Comparison of ENCODE assay signal across 8 cellular contexts in genomic region chr18:42114310-42114943, GRCh38.
A peak's percentile ranks its signal among the peaks of the same experiment; 100 is the strongest.
DNase-seq lines count a peak whose midpoint lies in the region; ATAC-seq and TF ChIP-seq lines count a peak whose summit lies in the region.

No MANE protein-coding gene starts in this region.

- peaks cover 6% of the 10 kb centered on the region for H3K4me1 Mint-ChIP-seq in progenitor cell of endocrine pancreas (ENCODE audit: low read depth)

- DNase-seq in NK-92 treated with Interleukin-12 subunit alpha and Interleukin-12 subunit beta, amount 100 ng/mL, for 24 hours (lab: John Stamatoyannopoulos, UW) = peak; percentile 24
- no peak for DNase-seq in NK-92 (lab: John Stamatoyannopoulos, UW; ENCODE audit: unreplicated experiment)
- DNase-seq in NAMALWA (ENCODE audit: low spot score) = peak; percentile 88
- peak; percentile 78 to 86 for DNase-seq in SJSA1 (ENCODE audit: low read depth in 1 of 2, low spot score in 2 of 2)
- peak in 1 of 2 donors; percentile 37 for DNase-seq in activated naive CD4-positive, alpha-beta T cell treated with anti-CD3 and anti-CD28 coated beads, Interleukin-2, amount 50 U/mL, for 72 hours (ENCODE audit: low spot score in 2 of 2)
- peak; percentile 53 for DNase-seq in Right ventricle myocardium superior
- peak; percentile 63 for DNase-seq in progenitor cell of endocrine pancreas (ENCODE audit: low spot score, unreplicated experiment)

- H3K4me3 Mint-ChIP-seq in progenitor cell of endocrine pancreas (ENCODE audit: low read depth) = no peak overlapping the region

- H3K27me3 ChIP-seq in SJSA1 (replicated peaks) = no peaks in the 10 kb centered on the region

- no peaks in the 10 kb centered on the region for H3K9me3 Mint-ChIP-seq in activated naive CD4-positive, alpha-beta T cell treated with anti-CD3 and anti-CD28 coated beads, Interleukin-2, amount 50 U/mL, for 72 hours
- peaks cover 3% of the 10 kb centered on the region for H3K9me3 Mint-ChIP-seq in progenitor cell of endocrine pancreas (ENCODE audit: low read depth)

- no peaks in the 10 kb centered on the region for H3K9me3 ChIP-seq in SJSA1 (replicated peaks)

- TF ChIP-seq CTCF in progenitor cell of endocrine pancreas (IDR thresholded peaks at IDR 0.05; ENCODE audit: unreplicated experiment) = peak; percentile 96

- H3K4me3 ChIP-seq in SJSA1 = no peak overlapping the region

- no peaks in the 10 kb centered on the region for H3K27me3 Mint-ChIP-seq in progenitor cell of endocrine pancreas

- intact Hi-C loops in Right ventricle myocardium superior (cut with DNase I) = no loop called here

- H3K36me3 ChIP-seq in SJSA1 = peaks cover 3% of the 10 kb centered on the region; the same call in 1 of the 2 replicates

- H3K36me3 Mint-ChIP-seq in activated naive CD4-positive, alpha-beta T cell treated with anti-CD3 and anti-CD28 coated beads, Interleukin-2, amount 50 U/mL, for 72 hours = no peaks in the 10 kb centered on the region
- H3K36me3 Mint-ChIP-seq in progenitor cell of endocrine pancreas (ENCODE audit: insufficient read depth) = no peaks in the 10 kb centered on the region

- peak; percentile 83 for ATAC-seq in HG02610 (IDR thresholded peaks at IDR 0.05; ENCODE audit: unreplicated experiment)
- ATAC-seq in activated naive CD4-positive, alpha-beta T cell treated with anti-CD3 and anti-CD28 coated beads, Interleukin-2, amount 50 U/mL, for 72 hours = peak; percentile 63 to 66
- peak; percentile 93 for ATAC-seq in Right ventricle myocardium superior (ENCODE audit: poor library complexity)

- peaks cover 15% of the 10 kb centered on the region for H3K4me1 ChIP-seq in SJSA1 (replicated peaks)

- no peak overlapping the region for H3K27ac Mint-ChIP-seq in activated naive CD4-positive, alpha-beta T cell treated with anti-CD3 and anti-CD28 coated beads, Interleukin-2, amount 50 U/mL, for 72 hours
- no peak overlapping the region for H3K27ac Mint-ChIP-seq in progenitor cell of endocrine pancreas

- peak overlapping the region; percentile 56 for H3K27ac ChIP-seq in SJSA1
